In genomic region chr2:176285321-176285720, GRCh38 we compare ENCODE assay signal across 20 cellular contexts. TPM values are rescaled to one million over a fixed set of nuclear protein-coding genes. Genes with fewer than 3 reads are reported as not detected.
DNase-seq lines count a peak whose midpoint lies in the region; ATAC-seq, FAIRE-seq and TF ChIP-seq lines count a peak whose summit lies in the region.
"Had no signal": no experiment of that assay in that cellular context is flagged by ENCODE, and none has a peak within 500 bp of the region (broad histone marks: within the 10 kb centered on the region; RNA-seq: fewer than 3 reads in every experiment).

No MANE protein-coding gene starts in this region.

- peaks cover 50% of the 10 kb centered on the region for H4K20me1 ChIP-seq in astrocyte (ENCODE audit: insufficient read depth, low read length)

- no peaks in the 10 kb centered on the region for H3K27me3 ChIP-seq in astrocyte (ENCODE audit: insufficient read depth, low read length)
- H3K27me3 ChIP-seq: BLaER1 treated with 17β-estradiol and CSF1 and Interleukin-3, amounts not matched to agents 10 nM and 100 nM had no signal

- no peak overlapping the region for H3K9ac ChIP-seq in astrocyte (ENCODE audit: low read length)
- H3K9ac ChIP-seq: BLaER1 treated with 17β-estradiol and CSF1 and Interleukin-3, amounts not matched to agents 10 nM and 100 nM had no signal

- DNase-seq in LHCN-M2 (ENCODE audit: low read depth) (peak; percentile 48), astrocyte (ENCODE audit: low read depth) (peak; percentile 6), mesothelial cell of epicardium (ENCODE audit: low spot score in 2 of 2, unreplicated experiment in 2 of 2) (no peak), GM10266 (ENCODE audit: extremely low spot score) (no peak), NOMO-1 (lab: John Stamatoyannopoulos, UW; ENCODE audit: unreplicated experiment in 2 of 2) (no peak), Right ventricle myocardium superior (no peak), AML-193 (lab: John Stamatoyannopoulos, UW) (no peak)
- DNase-seq: activated CD8-positive, alpha-beta memory T cell treated with anti-CD3 and anti-CD28 coated beads for 24 hours; activated T-cell treated with anti-CD3 and anti-CD28 coated beads, Interleukin-2, amount 50 U/mL, for 48 hours; kidney; mesenchymal stem cell; NCI-H1436; NCI-H774; psoas muscle had no signal

- H3K4me3 ChIP-seq in astrocyte (ENCODE audit: insufficient read depth, low read depth, low read length): no peak overlapping the region
- H3K4me3 ChIP-seq: BLaER1 treated with 17β-estradiol and CSF1 and Interleukin-3, amounts not matched to agents 10 nM and 100 nM; psoas muscle had no signal

- H3K4me1 ChIP-seq in astrocyte (ENCODE audit: insufficient read depth, low read length): no peaks in the 10 kb centered on the region

- TF ChIP-seq CTCF in GM12873 (IDR thresholded peaks at IDR 0.05; ENCODE audit: insufficient read depth, low read depth, low read length, missing control alignments) (peak; percentile 13), astrocyte (IDR thresholded peaks at IDR 0.05; ENCODE audit: insufficient read depth, low read depth, low read length) (no peak), mesothelial cell of epicardium (IDR thresholded peaks at IDR 0.05; ENCODE audit: unreplicated experiment) (peak; percentile 32), GM10266 (IDR thresholded peaks at IDR 0.05; ENCODE audit: control insufficient read depth, insufficient read depth, low read depth, missing control alignments) (no peak)

- no peak overlapping the region for H3K27ac ChIP-seq in astrocyte (ENCODE audit: low read depth, low read length)
- H3K27ac ChIP-seq: BLaER1 treated with 17β-estradiol and CSF1 and Interleukin-3, amounts not matched to agents 10 nM and 100 nM; psoas muscle had no signal

- no peaks in the 10 kb centered on the region for H3K27me3 Mint-ChIP-seq in astrocyte (ENCODE audit: low read depth, unreplicated experiment)
- no peaks in the 10 kb centered on the region for H3K27me3 Mint-ChIP-seq in mesothelial cell of epicardium (ENCODE audit: low read depth)
- H3K27me3 Mint-ChIP-seq: activated naive CD4-positive, alpha-beta T cell treated with anti-CD3 and anti-CD28 coated beads, Interleukin-2, amount 50 U/mL, for 24 hours had no signal

- no peak overlapping the region for H3K4me2 ChIP-seq in astrocyte (ENCODE audit: low read length)
- H3K4me2 ChIP-seq: BLaER1 treated with 17β-estradiol and CSF1 and Interleukin-3, amounts not matched to agents 10 nM and 100 nM had no signal

- H3K36me3 Mint-ChIP-seq in astrocyte (ENCODE audit: low read depth, unreplicated experiment) (no peaks in the 10 kb centered on the region), mesothelial cell of epicardium (peaks cover 5% of the 10 kb centered on the region)

- ATAC-seq in Right ventricle myocardium superior (ENCODE audit: poor library complexity): no peak
- ATAC-seq: activated CD4-positive, CD25-positive, alpha-beta regulatory T cell treated with anti-CD3 and anti-CD28 coated beads, Interleukin-2, amount 50 U/mL, for 24 hours; psoas muscle had no signal

- H3K79me2 ChIP-seq in astrocyte (ENCODE audit: insufficient read depth, low read length): peaks cover 79% of the 10 kb centered on the region

- intact Hi-C loops in Right ventricle myocardium superior (cut with DNase I): no loop called here

- H2AFZ ChIP-seq in astrocyte (ENCODE audit: low read depth, low read length): no peak overlapping the region

- H3K4me3 Mint-ChIP-seq in astrocyte (ENCODE audit: unreplicated experiment) (no peak overlapping the region), mesothelial cell of epicardium (no peak overlapping the region)
- H3K4me3 Mint-ChIP-seq: activated naive CD4-positive, alpha-beta T cell treated with anti-CD3 and anti-CD28 coated beads, Interleukin-2, amount 50 U/mL, for 24 hours; nephron; T-helper 2 cell treated with Interferon-gamma antibody and Interleukin-4, amounts not matched to agents 5 μg/mL and 100 μg/mL, for 36 hours had no signal

- H3K4me1 Mint-ChIP-seq in astrocyte (ENCODE audit: low read depth, unreplicated experiment) (peaks cover 15% of the 10 kb centered on the region), mesothelial cell of epicardium (peaks cover 10% of the 10 kb centered on the region)

- H3K9me3 Mint-ChIP-seq in astrocyte (ENCODE audit: unreplicated experiment): no peaks in the 10 kb centered on the region
- peaks cover 3% of the 10 kb centered on the region for H3K9me3 Mint-ChIP-seq in mesothelial cell of epicardium
- H3K9me3 Mint-ChIP-seq: activated naive CD4-positive, alpha-beta T cell treated with anti-CD3 and anti-CD28 coated beads, Interleukin-2, amount 50 U/mL, for 24 hours; nephron; T-helper 2 cell treated with Interferon-gamma antibody and Interleukin-4, amounts not matched to agents 5 μg/mL and 100 μg/mL, for 36 hours had no signal

- H3K9me3 ChIP-seq in astrocyte (ENCODE audit: insufficient read depth, low read depth, low read length): no peaks in the 10 kb centered on the region
- H3K9me3 ChIP-seq: BLaER1 treated with 17β-estradiol and CSF1 and Interleukin-3, amounts not matched to agents 10 nM and 100 nM; psoas muscle had no signal

- FAIRE-seq in astrocyte (lab: Jason Lieb, UNC): no peak
- FAIRE-seq: kidney had no signal

- no peaks in the 10 kb centered on the region for H3K36me3 ChIP-seq in astrocyte (ENCODE audit: insufficient read depth, low read length)

- H3K27ac Mint-ChIP-seq in astrocyte (ENCODE audit: unreplicated experiment) (no peak overlapping the region), mesothelial cell of epicardium (no peak overlapping the region)
- H3K27ac Mint-ChIP-seq: activated naive CD4-positive, alpha-beta T cell treated with anti-CD3 and anti-CD28 coated beads, Interleukin-2, amount 50 U/mL, for 24 hours; nephron; T-helper 2 cell treated with Interferon-gamma antibody and Interleukin-4, amounts not matched to agents 5 μg/mL and 100 μg/mL, for 36 hours had no signal

RNA-seq across cellular contexts. Expression of gene MTX2, which starts 16.1 kb away (rescaled TPM):
- 32.3 and 37.8 TPM in 2 replicates for total RNA-seq in LHCN-M2 (2014; rRNA removed)
- 24.7 TPM for polyA plus RNA-seq in LHCN-M2 (2012)
- 25.2 and 29.0 TPM in 2 replicates for total RNA-seq in astrocyte
- 28.8 to 33.2 TPM (median 29.9 TPM) in 3 replicates for total RNA-seq in mesothelial cell of epicardium
- 50.3 TPM for total RNA-seq in Right ventricle myocardium superior

Comparison
In these comparisons a context has a peak if more than half of its experiments do, and no peak if none do; other contexts are left out.
1. CTCF ChIP-seq: peak in GM12873 (single experiment) and mesothelial cell of epicardium (single experiment); none in astrocyte (single experiment) and GM10266 (single experiment).
2. DNase-seq: peak in LHCN-M2 (single experiment) and astrocyte (single experiment); none in mesothelial cell of epicardium (0 of 2), GM10266 (single experiment), NOMO-1 (0 of 2), Right ventricle myocardium superior (single experiment) and AML-193 (0 of 2).